ENCODE assay signal across 23 cellular contexts in the genomic region with DNA sequence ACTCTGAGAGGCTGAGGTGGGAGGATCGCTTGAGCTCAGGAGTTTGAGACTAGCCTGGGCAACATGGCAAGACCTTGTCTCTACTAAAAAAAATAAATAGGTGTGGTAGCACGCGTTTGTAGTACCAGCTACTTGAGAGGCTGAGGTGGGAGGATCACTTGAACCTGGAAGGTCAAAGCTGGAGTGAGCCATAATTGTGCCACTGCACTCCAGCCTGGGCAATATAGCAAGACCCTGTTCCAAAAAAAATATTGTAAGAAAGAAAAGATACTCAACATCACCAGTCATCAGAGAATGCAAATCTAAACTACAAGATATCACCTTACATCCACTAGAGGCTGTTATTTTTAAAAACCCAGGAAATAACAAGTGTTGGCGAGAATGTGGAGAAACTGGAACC.
"Had no signal": no experiment of that assay in that cellular context is flagged by ENCODE, and none has a peak within 500 bp of the region (broad histone marks: within the 10 kb centered on the region; RNA-seq: fewer than 3 reads in every experiment).

No MANE protein-coding gene starts in this region.

- DNase-seq: colonic mucosa; cortex of kidney; effector CD8-positive, alpha-beta T cell; effector memory CD8-positive, alpha-beta T cell; endodermal cell; erythroblast; esophagus squamous epithelium; foreskin fibroblast; gastrocnemius medialis; glutamatergic neuron; head of caudate nucleus; heart right ventricle; hippocampal formation; left cardiac atrium; left lung; left ventricle myocardium superior; lower lobe of right lung; mesendoderm; midbrain had no signal

- H3K9me3 ChIP-seq: colonic mucosa had no signal

- H3K4me1 ChIP-seq: colonic mucosa had no signal

- H3K27me3 ChIP-seq: colonic mucosa, esophagus squamous epithelium, gastrocnemius medialis, heart right ventricle, left lung had no signal

- H3K27ac ChIP-seq: colonic mucosa, epithelial cell of prostate, esophagus squamous epithelium, gastrocnemius medialis, heart right ventricle, left lung, lower lobe of right lung had no signal

- H3K36me3 ChIP-seq: colonic mucosa, gastrocnemius medialis, left lung had no signal

- FAIRE-seq: endometrium, keratinocyte had no signal

- ATAC-seq: effector memory CD8-positive, alpha-beta T cell; esophagus mucosa; gastrocnemius medialis; heart right ventricle; left cardiac atrium; left ventricle myocardium superior had no signal

- H3K4me3 ChIP-seq: colonic mucosa, esophagus squamous epithelium, gastrocnemius medialis, heart right ventricle, left lung, lower lobe of right lung had no signal
